In the genomic region with DNA sequence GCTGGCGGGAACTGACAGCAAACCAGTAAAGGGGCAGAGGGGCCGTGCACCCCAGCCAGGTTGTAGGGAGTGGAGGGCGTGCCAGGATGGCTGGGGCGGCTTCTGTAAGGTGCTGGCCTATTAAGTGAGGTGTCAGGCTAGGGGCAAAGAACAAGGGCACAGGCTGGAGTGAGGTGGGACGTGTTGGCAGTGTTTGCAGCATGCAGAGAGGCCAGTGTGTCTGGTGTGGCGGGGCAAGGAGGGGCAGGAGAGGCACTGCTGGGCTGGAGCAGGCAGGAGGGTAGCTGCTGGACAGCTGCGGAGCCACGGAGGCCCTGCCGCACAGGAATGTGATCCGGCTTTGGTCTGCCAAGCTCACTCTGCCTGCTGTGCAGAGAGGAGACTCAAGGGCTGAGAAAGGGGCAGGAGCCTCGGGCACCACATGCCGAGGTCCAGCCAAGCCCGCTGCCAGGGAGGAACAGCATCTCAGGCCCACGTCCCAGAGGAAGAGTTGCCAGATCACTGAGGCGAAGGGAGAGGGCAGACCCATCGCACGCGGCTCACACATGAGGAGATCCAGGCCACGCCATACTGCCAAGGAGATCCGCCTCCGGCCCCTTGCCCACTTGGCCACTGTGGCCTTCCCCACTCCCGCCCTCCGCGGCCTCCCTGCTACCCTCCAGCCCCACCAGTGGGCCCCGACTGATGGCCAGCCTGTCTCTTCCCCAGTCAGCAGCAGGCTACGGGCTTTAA, we compare ENCODE assay signal across 16 cellular contexts. TPM values are rescaled to one million over a fixed set of nuclear protein-coding genes. Genes with fewer than 3 reads are reported as not detected.
"Had no signal": no experiment of that assay in that cellular context is flagged by ENCODE, and none has a peak within 500 bp of the region (broad histone marks: within the 10 kb centered on the region; RNA-seq: fewer than 3 reads in every experiment).

No MANE protein-coding gene starts in this region.

- H3K27ac Mint-ChIP-seq: activated CD4-positive, alpha-beta T cell treated with anti-CD3 and anti-CD28 coated beads, Interleukin-2, amount 10 ng/mL, durations not matched to agents 24 days and 14 days; activated CD8-positive, alpha-beta T cell treated with anti-CD3 and anti-CD28 coated beads for 36 hours; activated T-helper 17 cell treated with anti-CD3 and anti-CD28 coated beads, Interleukin-2, amount 50 U/mL, for 72 hours; dendritic cell treated with granulocyte-macrophage colony-stimulating factor and Interleukin-4, amounts not matched to agents 40 ng/mL and 50 ng/mL, for 4 days; memory B cell; naive thymus-derived CD8-positive, alpha-beta T cell; stimulated activated naive CD8-positive, alpha-beta T cell treated with anti-CD3 and anti-CD28 coated beads, Interleukin-15, Interleukin-2, amounts not matched to agents 100 ng/mL and 50 ng/mL, for 24 hours; T-helper 1 cell treated with Interleukin-12 subunit alpha and Interleukin-12 subunit beta and Interleukin-4 antibody, amounts not matched to agents 30 μg/mL and 1 μg/mL, for 36 hours had no signal

- DNase-seq: activated CD4-positive, alpha-beta T cell treated with anti-CD3 and anti-CD28 coated beads, Interleukin-2, amount 10 ng/mL, durations not matched to agents 24 days and 14 days; activated CD8-positive, alpha-beta T cell treated with anti-CD3 and anti-CD28 coated beads for 36 hours; activated naive CD4-positive, alpha-beta T cell treated with Interleukin-2 at 50 U/mL for 16 hours; activated T-cell treated with anti-CD3 and anti-CD28 coated beads, Interleukin-2, amount 50 U/mL, for 1 hour; central memory CD4-positive, alpha-beta T cell; effector CD8-positive, alpha-beta T cell; left ventricle myocardium superior; naive thymus-derived CD8-positive, alpha-beta T cell; transverse colon had no signal

- H3K9me3 Mint-ChIP-seq: activated CD4-positive, alpha-beta T cell treated with anti-CD3 and anti-CD28 coated beads, Interleukin-2, amount 10 ng/mL, durations not matched to agents 24 days and 14 days; activated CD8-positive, alpha-beta T cell treated with anti-CD3 and anti-CD28 coated beads for 36 hours; activated T-helper 17 cell treated with anti-CD3 and anti-CD28 coated beads, Interleukin-2, amount 50 U/mL, for 72 hours; brain; dendritic cell treated with granulocyte-macrophage colony-stimulating factor and Interleukin-4, amounts not matched to agents 40 ng/mL and 50 ng/mL, for 4 days; memory B cell; naive thymus-derived CD8-positive, alpha-beta T cell; stimulated activated naive CD8-positive, alpha-beta T cell treated with anti-CD3 and anti-CD28 coated beads, Interleukin-15, Interleukin-2, amounts not matched to agents 100 ng/mL and 50 ng/mL, for 24 hours; T-helper 1 cell treated with Interleukin-12 subunit alpha and Interleukin-12 subunit beta and Interleukin-4 antibody, amounts not matched to agents 30 μg/mL and 1 μg/mL, for 36 hours had no signal

- H3K27me3 Mint-ChIP-seq: activated CD4-positive, alpha-beta T cell treated with anti-CD3 and anti-CD28 coated beads, Interleukin-2, amount 10 ng/mL, durations not matched to agents 24 days and 14 days; activated CD8-positive, alpha-beta T cell treated with anti-CD3 and anti-CD28 coated beads for 36 hours; activated T-helper 17 cell treated with anti-CD3 and anti-CD28 coated beads, Interleukin-2, amount 50 U/mL, for 72 hours; brain; dendritic cell treated with granulocyte-macrophage colony-stimulating factor and Interleukin-4, amounts not matched to agents 40 ng/mL and 50 ng/mL, for 4 days; memory B cell; naive thymus-derived CD8-positive, alpha-beta T cell; stimulated activated naive CD8-positive, alpha-beta T cell treated with anti-CD3 and anti-CD28 coated beads, Interleukin-15, Interleukin-2, amounts not matched to agents 100 ng/mL and 50 ng/mL, for 24 hours had no signal

- ATAC-seq: activated CD8-positive, alpha-beta T cell treated with anti-CD3 and anti-CD28 coated beads for 36 hours; activated T-helper 17 cell treated with anti-CD3 and anti-CD28 coated beads, Interleukin-2, amount 50 U/mL, for 72 hours; left ventricle myocardium superior; naive thymus-derived CD8-positive, alpha-beta T cell had no signal

- H3K4me1 Mint-ChIP-seq: activated CD4-positive, alpha-beta T cell treated with anti-CD3 and anti-CD28 coated beads, Interleukin-2, amount 10 ng/mL, durations not matched to agents 24 days and 14 days; activated T-helper 17 cell treated with anti-CD3 and anti-CD28 coated beads, Interleukin-2, amount 50 U/mL, for 72 hours; brain; memory B cell; naive thymus-derived CD8-positive, alpha-beta T cell had no signal

- H3K4me3 Mint-ChIP-seq: activated CD4-positive, alpha-beta T cell treated with anti-CD3 and anti-CD28 coated beads, Interleukin-2, amount 10 ng/mL, durations not matched to agents 24 days and 14 days; activated CD8-positive, alpha-beta T cell treated with anti-CD3 and anti-CD28 coated beads for 36 hours; activated T-helper 17 cell treated with anti-CD3 and anti-CD28 coated beads, Interleukin-2, amount 50 U/mL, for 72 hours; brain; dendritic cell treated with granulocyte-macrophage colony-stimulating factor and Interleukin-4, amounts not matched to agents 40 ng/mL and 50 ng/mL, for 4 days; memory B cell; naive thymus-derived CD8-positive, alpha-beta T cell; stimulated activated naive CD8-positive, alpha-beta T cell treated with anti-CD3 and anti-CD28 coated beads, Interleukin-15, Interleukin-2, amounts not matched to agents 100 ng/mL and 50 ng/mL, for 24 hours; T-helper 1 cell treated with Interleukin-12 subunit alpha and Interleukin-12 subunit beta and Interleukin-4 antibody, amounts not matched to agents 30 μg/mL and 1 μg/mL, for 36 hours had no signal

RNA-seq across cellular contexts. Expression of a gene that starts 46.8 kb away (rescaled TPM):
- total RNA-seq: endothelial cell of umbilical vein, left ventricle myocardium superior had no signal
